Comparison of ENCODE assay signal across 7 cellular contexts in genomic region chr3:193780810-193781472, GRCh38.
DNase-seq lines count a peak whose midpoint lies in the region; ATAC-seq and TF ChIP-seq lines count a peak whose summit lies in the region.

No MANE protein-coding gene starts in this region.

- no peaks in the 10 kb centered on the region for H3K9me3 Mint-ChIP-seq in chondrocyte (ENCODE audit: low read depth)

- peaks cover 2% of the 10 kb centered on the region for H3K36me3 Mint-ChIP-seq in chondrocyte (ENCODE audit: low read depth)

- peak overlapping the region; percentile 50 for H3K27ac Mint-ChIP-seq in chondrocyte (ENCODE audit: unreplicated experiment)

- no peak for ATAC-seq in GM19328 (IDR thresholded peaks at IDR 0.05; ENCODE audit: unreplicated experiment)

- DNase-seq in GM04503 (ENCODE audit: low read depth) (peak; percentile 25), LoVo (ENCODE audit: low spot score) (peak; percentile 79), SK-N-DZ (ENCODE audit: low spot score) (peak; percentile 52), chondrocyte (ENCODE audit: low spot score) (no peak), left kidney (ENCODE audit: low read depth, low spot score) (peak; percentile 97)
- DNase-seq in stimulated activated CD8-positive, alpha-beta memory T cell treated with anti-CD3 and anti-CD28 coated beads, Interleukin-4, amount 100 ng/mL, for 48 hours: peak; percentile 47

- peaks cover 34% of the 10 kb centered on the region for H3K4me1 Mint-ChIP-seq in chondrocyte (ENCODE audit: low read depth)

- H3K27me3 Mint-ChIP-seq in chondrocyte (ENCODE audit: low read depth): peaks cover 44% of the 10 kb centered on the region

- peak; percentile 99 for TF ChIP-seq CTCF in chondrocyte (IDR thresholded peaks at IDR 0.05)

- H3K4me3 Mint-ChIP-seq in chondrocyte (ENCODE audit: unreplicated experiment): no peak overlapping the region
